Comparison of ENCODE assay signal across 8 cellular contexts in genomic region chr6:27478706-27479318, GRCh38. TPM values are rescaled to one million over a fixed set of nuclear protein-coding genes. Genes with fewer than 3 reads are reported as not detected.
A peak's percentile ranks its signal among the peaks of the same experiment; 100 is the strongest.
DNase-seq lines count a peak whose midpoint lies in the region; ATAC-seq and TF ChIP-seq lines count a peak whose summit lies in the region.

No MANE protein-coding gene starts in this region.

- no peak overlapping the region for H3K4me3 Mint-ChIP-seq in natural killer cell treated with Interleukin-12 subunit alpha and Interleukin-12 subunit beta and Interleukin-15 and Interleukin-18, amount 100 ng/mL, for 72 hours

- peaks cover 0 to 12% (median 0%) of the 10 kb centered on the region in 4 donors for H3K4me1 ChIP-seq in Peyer's patch

- no peaks in the 10 kb centered on the region for H3K9me3 Mint-ChIP-seq in natural killer cell treated with Interleukin-12 subunit alpha and Interleukin-12 subunit beta and Interleukin-15 and Interleukin-18, amount 100 ng/mL, for 72 hours

- H3K36me3 Mint-ChIP-seq in natural killer cell treated with Interleukin-12 subunit alpha and Interleukin-12 subunit beta and Interleukin-15 and Interleukin-18, amount 100 ng/mL, for 72 hours = no peaks in the 10 kb centered on the region

- H3K9me3 ChIP-seq in Peyer's patch = no peaks in the 10 kb centered on the region

- peaks cover 0 to 3% of the 10 kb centered on the region in 2 donors for H3K4me1 Mint-ChIP-seq in natural killer cell treated with Interleukin-12 subunit alpha and Interleukin-12 subunit beta and Interleukin-15 and Interleukin-18, amount 100 ng/mL, for 72 hours (ENCODE audit: low read depth in 2 of 2)

- peak; percentile 90 for DNase-seq in DMS53 (lab: John Stamatoyannopoulos, UW)
- peak; percentile 94 for DNase-seq in KG1 (lab: John Stamatoyannopoulos, UW)
- peak; percentile 77 to 96 (median 88) for DNase-seq in Peyer's patch
- peak; percentile 64 to 72 for DNase-seq in activated T-helper 1 cell treated with anti-CD3 and anti-CD28 coated beads, Interleukin-2, amount 50 U/mL, for 16 hours (ENCODE audit: low read depth in 1 of 2, low spot score in 1 of 2)
- DNase-seq in fibroblast of pulmonary artery (ENCODE audit: low read depth) = peak; percentile 92
- DNase-seq in natural killer cell treated with Interleukin-12 subunit alpha and Interleukin-12 subunit beta and Interleukin-15 and Interleukin-18, amount 100 ng/mL, for 72 hours (ENCODE audit: low spot score) = peak; percentile 83
- peak; percentile 86 for DNase-seq in stimulated activated naive CD8-positive, alpha-beta T cell treated with anti-CD3 and anti-CD28 coated beads, Interleukin-15, Interleukin-2, amounts not matched to agents 100 U/mL and 50 U/mL, for 24 hours

- H3K36me3 ChIP-seq in Peyer's patch = no peaks in the 10 kb centered on the region

- H3K27me3 ChIP-seq in Peyer's patch = no peaks in the 10 kb centered on the region

- no peak for TF ChIP-seq POLR2A in Peyer's patch (IDR thresholded peaks at IDR 0.05)

- no peak overlapping the region for H3K27ac Mint-ChIP-seq in natural killer cell treated with Interleukin-12 subunit alpha and Interleukin-12 subunit beta and Interleukin-15 and Interleukin-18, amount 100 ng/mL, for 72 hours

- no peaks in the 10 kb centered on the region for H3K27me3 Mint-ChIP-seq in natural killer cell treated with Interleukin-12 subunit alpha and Interleukin-12 subunit beta and Interleukin-15 and Interleukin-18, amount 100 ng/mL, for 72 hours

- H3K27ac ChIP-seq in Peyer's patch = peak overlapping the region; percentile 89 to 98 (median 94)

- peak; percentile 49 for ATAC-seq in GM21786 (IDR thresholded peaks at IDR 0.05; ENCODE audit: unreplicated experiment)
- ATAC-seq in natural killer cell treated with Interleukin-12 subunit alpha and Interleukin-12 subunit beta and Interleukin-15 and Interleukin-18, amount 100 ng/mL, for 72 hours = peak; percentile 87 to 92
- ATAC-seq in stimulated activated naive CD8-positive, alpha-beta T cell treated with anti-CD3 and anti-CD28 coated beads, Interleukin-15, Interleukin-2, amounts not matched to agents 100 U/mL and 50 U/mL, for 24 hours = peak; percentile 92

- TF ChIP-seq CTCF in Peyer's patch (IDR thresholded peaks at IDR 0.05) (no peak), fibroblast of pulmonary artery (IDR thresholded peaks at IDR 0.05; ENCODE audit: low read length, missing control alignments) (no peak)

- H3K4me3 ChIP-seq in Peyer's patch (peak overlapping the region; percentile 58 to 75 (median 68)), fibroblast of pulmonary artery (replicated peaks; ENCODE audit: low read depth, low read length) (peak overlapping the region; percentile 89)

RNA-seq across cellular contexts. Expression of gene ZNF184, which starts 5.9 kb away (rescaled TPM):
- total RNA-seq in Peyer's patch = 1 to 10 TPM; 4.9 to 6.8 (median 5.8) TPM
- total RNA-seq in natural killer cell treated with Interleukin-12 subunit alpha and Interleukin-12 subunit beta and Interleukin-15 and Interleukin-18, amount 100 ng/mL, for 72 hours = 1 to 10 TPM; 6.4 to 8.6 TPM

Comparison
In these comparisons a context has a peak if more than half of its experiments do, and no peak if none do; other contexts are left out.
1. Peak in every context shown above with its lines: DNase-seq, ATAC-seq, H3K4me3 ChIP-seq and H3K27ac ChIP-seq.